ENCODE assay signal across 3 cellular contexts in the genomic region with DNA sequence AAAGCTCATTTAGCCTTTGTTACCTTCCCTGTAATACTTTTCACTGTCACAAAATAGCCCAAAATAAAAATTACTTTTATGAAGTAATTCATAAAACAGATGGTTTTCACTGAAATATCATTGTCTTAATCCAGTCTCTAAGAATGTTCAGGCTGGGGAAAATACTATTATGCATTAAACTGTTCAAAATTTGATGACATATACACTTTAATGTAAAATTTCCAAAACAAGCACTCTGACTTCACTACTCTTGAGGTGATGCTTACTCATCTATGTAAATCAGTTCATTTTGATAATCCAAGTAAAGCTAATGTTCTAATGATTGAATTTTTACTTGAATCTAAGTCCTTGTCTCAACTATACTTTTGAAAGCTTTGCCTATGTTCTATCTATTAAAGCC.
A peak's percentile ranks its signal among the peaks of the same experiment; 100 is the strongest.
TF ChIP-seq lines count a peak whose summit lies in the region.

No MANE protein-coding gene starts in this region.

TF ChIP-seq in HepG2, 621 proteins besides CTCF, POLR2A, EP300 and RAD21:
- peak; percentile 69 for TF ChIP-seq MAFF (IDR thresholded peaks at IDR 0.05; ENCODE audit: low read depth, low read length)
- TF ChIP-seq, protein P1, sequence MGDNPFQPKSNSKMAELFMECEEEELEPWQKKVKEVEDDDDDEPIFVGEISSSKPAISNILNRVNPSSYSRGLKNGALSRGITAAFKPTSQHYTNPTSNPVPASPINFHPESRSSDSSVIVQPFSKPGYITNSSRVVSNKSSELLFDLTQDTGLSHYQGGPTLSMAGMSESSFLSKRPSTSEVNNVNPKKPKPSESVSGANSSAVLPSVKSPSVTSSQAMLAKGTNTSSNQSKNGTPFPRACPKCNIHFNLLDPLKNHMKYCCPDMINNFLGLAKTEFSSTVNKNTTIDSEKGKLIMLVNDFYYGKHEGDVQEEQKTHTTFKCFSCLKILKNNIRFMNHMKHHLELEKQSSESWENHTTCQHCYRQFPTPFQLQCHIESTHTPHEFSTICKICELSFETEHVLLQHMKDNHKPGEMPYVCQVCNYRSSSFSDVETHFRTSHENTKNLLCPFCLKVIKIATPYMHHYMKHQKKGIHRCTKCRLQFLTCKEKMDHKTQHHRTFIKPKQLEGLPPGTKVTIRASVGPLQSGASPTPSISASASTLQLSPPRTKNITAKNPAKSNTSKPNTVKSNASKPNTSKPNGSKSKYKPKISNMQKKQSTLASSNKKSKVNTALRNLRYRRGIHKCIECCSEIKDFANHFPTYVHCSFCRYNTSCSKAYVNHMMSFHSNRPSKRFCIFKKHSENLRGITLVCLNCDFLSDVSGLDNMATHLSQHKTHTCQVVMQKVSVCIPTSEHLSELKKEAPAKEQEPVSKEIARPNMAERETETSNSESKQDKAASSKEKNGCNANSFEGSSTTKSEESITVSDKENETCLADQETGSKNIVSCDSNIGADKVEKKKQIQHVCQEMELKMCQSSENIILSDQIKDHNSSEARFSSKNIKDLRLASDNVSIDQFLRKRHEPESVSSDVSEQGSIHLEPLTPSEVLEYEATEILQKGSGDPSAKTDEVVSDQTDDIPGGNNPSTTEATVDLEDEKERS (CRISPR knock-in tag; IDR thresholded peaks at IDR 0.05): no peak
- TF ChIP-seq MAFK (conservative IDR thresholded peaks at IDR 0.05 in 1 of 2, IDR thresholded peaks at IDR 0.05 in 1 of 2; ENCODE audit: low read length in 2 of 2): peak; percentile 22 to 87; a peak in 2 of 4 replicates

TF ChIP-seq in IMR-90, 13 proteins besides CTCF, POLR2A, EP300 and RAD21:
- TF ChIP-seq MAFK (IDR thresholded peaks at IDR 0.05; ENCODE audit: low read depth, low read length): peak; percentile 73
- TF ChIP-seq, protein P2, sequence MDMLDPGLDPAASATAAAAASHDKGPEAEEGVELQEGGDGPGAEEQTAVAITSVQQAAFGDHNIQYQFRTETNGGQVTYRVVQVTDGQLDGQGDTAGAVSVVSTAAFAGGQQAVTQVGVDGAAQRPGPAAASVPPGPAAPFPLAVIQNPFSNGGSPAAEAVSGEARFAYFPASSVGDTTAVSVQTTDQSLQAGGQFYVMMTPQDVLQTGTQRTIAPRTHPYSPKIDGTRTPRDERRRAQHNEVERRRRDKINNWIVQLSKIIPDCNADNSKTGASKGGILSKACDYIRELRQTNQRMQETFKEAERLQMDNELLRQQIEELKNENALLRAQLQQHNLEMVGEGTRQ (IDR thresholded peaks at IDR 0.05; ENCODE audit: low read depth, low read length): no peak

TF ChIP-seq in K562, 482 proteins besides CTCF, POLR2A, EP300 and RAD21:
- TF ChIP-seq GABPB2 (CRISPR knock-in tag; conservative IDR thresholded peaks at IDR 0.05): no peak
- no peak for TF ChIP-seq NR3C1 (CRISPR knock-in tag; IDR thresholded peaks at IDR 0.05)
- peak; percentile 88 for TF ChIP-seq ZNF316 (IDR thresholded peaks at IDR 0.05)
- TF ChIP-seq MAFK (IDR thresholded peaks at IDR 0.05; ENCODE audit: low read length): peak; percentile 62
- TF ChIP-seq MAFG (tag; conservative IDR thresholded peaks at IDR 0.05): peak; percentile 45; the same call in 1 of the 2 replicates
- TF ChIP-seq MAFF (IDR thresholded peaks at IDR 0.05; ENCODE audit: low read length): peak; percentile 74
- TF ChIP-seq C11orf30 (IDR thresholded peaks at IDR 0.05; ENCODE audit: low read depth): peak; percentile 65
- TF ChIP-seq, protein P3, sequence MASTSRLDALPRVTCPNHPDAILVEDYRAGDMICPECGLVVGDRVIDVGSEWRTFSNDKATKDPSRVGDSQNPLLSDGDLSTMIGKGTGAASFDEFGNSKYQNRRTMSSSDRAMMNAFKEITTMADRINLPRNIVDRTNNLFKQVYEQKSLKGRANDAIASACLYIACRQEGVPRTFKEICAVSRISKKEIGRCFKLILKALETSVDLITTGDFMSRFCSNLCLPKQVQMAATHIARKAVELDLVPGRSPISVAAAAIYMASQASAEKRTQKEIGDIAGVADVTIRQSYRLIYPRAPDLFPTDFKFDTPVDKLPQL (IDR thresholded peaks at IDR 0.05; ENCODE audit: extremely low read depth, insufficient read length): no peak
